In the genomic region with DNA sequence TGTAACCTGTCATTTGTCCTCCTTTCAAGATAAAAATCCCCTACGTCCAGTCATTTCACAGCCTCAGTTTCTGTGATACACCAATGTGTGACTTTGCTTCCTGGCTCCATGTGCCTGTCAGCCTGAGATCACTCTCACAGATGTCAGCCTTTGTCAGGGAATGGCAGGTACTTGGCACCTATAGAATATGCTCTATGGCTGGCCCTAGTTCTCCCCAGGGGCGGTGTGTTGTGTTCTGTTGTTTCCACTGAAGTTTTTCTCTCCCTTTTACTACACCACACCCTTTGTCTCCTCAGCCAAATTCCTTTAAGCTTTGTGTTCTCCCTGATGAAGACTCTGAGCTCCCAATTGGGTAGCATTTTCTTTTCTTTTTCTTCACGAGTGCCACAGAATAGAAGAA, we compare ENCODE assay signal across 21 cellular contexts.
DNase-seq lines count a peak whose midpoint lies in the region; TF ChIP-seq lines count a peak whose summit lies in the region.
"Had no signal": no experiment of that assay in that cellular context is flagged by ENCODE, and none has a peak within 500 bp of the region (broad histone marks: within the 10 kb centered on the region; RNA-seq: fewer than 3 reads in every experiment).

No MANE protein-coding gene starts in this region.

- peak overlapping the region; percentile 51 for H3K4me3 Mint-ChIP-seq in endodermal cell
- peak overlapping the region; percentile 24 for H3K4me3 Mint-ChIP-seq in neural crest cell
- H3K4me3 Mint-ChIP-seq: activated CD8-positive, alpha-beta memory T cell treated with anti-CD3 and anti-CD28 coated beads, Interleukin-2, amount 10 ng/mL, durations not matched to agents 7 days and 5 days; CD4-positive, CD25-positive, alpha-beta regulatory T cell; immature natural killer cell had no signal

- no peak for TF ChIP-seq CTCF in endodermal cell (conservative IDR thresholded peaks at IDR 0.05)
- no peak for TF ChIP-seq CTCF in neural crest cell (conservative IDR thresholded peaks at IDR 0.05)

- H4K20me1 ChIP-seq in BLaER1 treated with 17β-estradiol and CSF1 and Interleukin-3, amounts not matched to agents 10 nM and 100 nM, result peaks cover 0 to 5% (median 0%) of the 10 kb centered on the region in 11 experiments; a peak in 2 of 22 replicates

- peak; percentile 88 for DNase-seq in endodermal cell
- no peak for DNase-seq in neural crest cell (ENCODE audit: low read depth, low spot score)
- no peak for DNase-seq in NCI-H82 treated with DMSO at 0.1 percent for 48 hours (lab: John Stamatoyannopoulos, UW; ENCODE audit: unreplicated experiment)
- DNase-seq in GDM1 (lab: John Stamatoyannopoulos, UW), result no peak
- DNase-seq in NCI-H1105 treated with DMSO at 0.1 percent for 48 hours (lab: John Stamatoyannopoulos, UW), result no peak
- no peak for DNase-seq in activated CD4-positive, alpha-beta T cell treated with anti-CD3 and anti-CD28 coated beads for 4 hours
- DNase-seq: activated CD4-positive, CD25-positive, alpha-beta regulatory T cell treated with anti-CD3 and anti-CD28 coated beads, Interleukin-2, amount 50 U/mL, for 72 hours; activated CD8-positive, alpha-beta memory T cell treated with anti-CD3 and anti-CD28 coated beads, Interleukin-2, amount 10 ng/mL, durations not matched to agents 7 days and 5 days; CD4-positive, CD25-positive, alpha-beta regulatory T cell; DMS53; immature natural killer cell; NCI-H1105; NCI-H2171 treated with DMSO at 0.1 percent for 48 hours; NCI-H82; stimulated activated CD4-positive, alpha-beta T cell treated with anti-CD3 and anti-CD28 coated beads, Interleukin-1b, Interleukin-23, amount 100 ng/mL, for 48 hours; T1000 had no signal

- H3K4me2 ChIP-seq in BLaER1 treated with 17β-estradiol and CSF1 and Interleukin-3, amounts not matched to agents 10 nM and 100 nM, result peak overlapping the region in 7 of 11 experiments; percentile 29 to 90 (median 83); a peak in 12 of 22 replicates
- H3K4me2 ChIP-seq: KMS-11 had no signal

- peaks cover 0 to 18% (median 15%) of the 10 kb centered on the region in 11 experiments; a peak in 18 of 22 replicates for H3K9me3 ChIP-seq in BLaER1 treated with 17β-estradiol and CSF1 and Interleukin-3, amounts not matched to agents 10 nM and 100 nM (replicated peaks in 1 of 11)
- H3K9me3 ChIP-seq in HUES48 (ENCODE audit: control insufficient read depth, insufficient read depth, low read length) (no peaks in the 10 kb centered on the region), endodermal cell (ENCODE audit: control insufficient read depth, low read length) (peaks cover 8% of the 10 kb centered on the region)
- H3K9me3 ChIP-seq: ascending aorta, right atrium auricular region had no signal

- H3K4me1 ChIP-seq in BLaER1 treated with 17β-estradiol and CSF1 and Interleukin-3, amounts not matched to agents 10 nM and 100 nM, result peaks cover 11 to 58% (median 43%) of the 10 kb centered on the region in 10 experiments; a peak in 19 of 20 replicates
- H3K4me1 ChIP-seq in HUES48 (ENCODE audit: control insufficient read depth, insufficient read depth, low read length) (peaks cover 9% of the 10 kb centered on the region), endodermal cell (ENCODE audit: control insufficient read depth, insufficient read depth, low read length) (peaks cover 9% of the 10 kb centered on the region)
- H3K4me1 ChIP-seq: right atrium auricular region had no signal

- H3K36me3 ChIP-seq in BLaER1 treated with 17β-estradiol and CSF1 and Interleukin-3, amounts not matched to agents 10 nM and 100 nM, result peaks cover 0 to 67% (median 0%) of the 10 kb centered on the region in 11 experiments; a peak in 4 of 22 replicates
- H3K36me3 ChIP-seq in HUES48 (ENCODE audit: control insufficient read depth, insufficient read depth, low read length) (no peaks in the 10 kb centered on the region), endodermal cell (ENCODE audit: control insufficient read depth, insufficient read depth, low read length) (no peaks in the 10 kb centered on the region)

- 36 to 61% methylated on average over 2 to 3 of the region's 3 CpGs for WGBS in endodermal cell (ENCODE audit: insufficient coverage in 1 of 2, insufficient read length in 1 of 2), 2 experiments

- no peaks in the 10 kb centered on the region for H3K27me3 ChIP-seq in BLaER1 treated with 17β-estradiol and CSF1 and Interleukin-3, amounts not matched to agents 10 nM and 100 nM
- H3K27me3 ChIP-seq in HUES48 (ENCODE audit: control insufficient read depth, insufficient read depth, low read length), result peaks cover 36% of the 10 kb centered on the region
- peaks cover 15% of the 10 kb centered on the region for H3K27me3 ChIP-seq in endodermal cell (ENCODE audit: control insufficient read depth, insufficient read depth, low read length, poor library complexity, severe bottlenecking)
- H3K27me3 ChIP-seq: ascending aorta, right atrium auricular region had no signal

- H3K4me1 Mint-ChIP-seq in endodermal cell, result peaks cover 21% of the 10 kb centered on the region
- peaks cover 39% of the 10 kb centered on the region for H3K4me1 Mint-ChIP-seq in neural crest cell
- H3K4me1 Mint-ChIP-seq: activated CD8-positive, alpha-beta memory T cell treated with anti-CD3 and anti-CD28 coated beads, Interleukin-2, amount 10 ng/mL, durations not matched to agents 7 days and 5 days; immature natural killer cell had no signal

- peak overlapping the region; percentile 59 for H3K27ac Mint-ChIP-seq in endodermal cell
- H3K27ac Mint-ChIP-seq in neural crest cell (ENCODE audit: unreplicated experiment), result peak overlapping the region; percentile 20
- H3K27ac Mint-ChIP-seq: activated CD8-positive, alpha-beta memory T cell treated with anti-CD3 and anti-CD28 coated beads, Interleukin-2, amount 10 ng/mL, durations not matched to agents 7 days and 5 days; CD4-positive, CD25-positive, alpha-beta regulatory T cell; immature natural killer cell had no signal

- no peaks in the 10 kb centered on the region for H3K9me3 Mint-ChIP-seq in endodermal cell
- H3K9me3 Mint-ChIP-seq in neural crest cell, result peaks cover 6% of the 10 kb centered on the region
- H3K9me3 Mint-ChIP-seq: immature natural killer cell had no signal

- H3K4me3 ChIP-seq in BLaER1 treated with 17β-estradiol and CSF1 and Interleukin-3, amounts not matched to agents 10 nM and 100 nM, result no peak overlapping the region
- peak overlapping the region; percentile 48 for H3K4me3 ChIP-seq in HUES48 (ENCODE audit: low read depth, low read length)
- H3K4me3 ChIP-seq in endodermal cell (ENCODE audit: low read length), result peak overlapping the region; percentile 72

- H3K27me3 Mint-ChIP-seq in endodermal cell (ENCODE audit: insufficient read depth) (peaks cover 40% of the 10 kb centered on the region), neural crest cell (ENCODE audit: low read depth) (peaks cover 39% of the 10 kb centered on the region)
- H3K27me3 Mint-ChIP-seq: activated CD8-positive, alpha-beta memory T cell treated with anti-CD3 and anti-CD28 coated beads, Interleukin-2, amount 10 ng/mL, durations not matched to agents 7 days and 5 days had no signal

- no peaks in the 10 kb centered on the region for H3K36me3 Mint-ChIP-seq in endodermal cell (ENCODE audit: low read depth)
- no peaks in the 10 kb centered on the region for H3K36me3 Mint-ChIP-seq in neural crest cell (ENCODE audit: low read depth)
- H3K36me3 Mint-ChIP-seq: immature natural killer cell had no signal

- H3K9ac ChIP-seq in BLaER1 treated with 17β-estradiol and CSF1 and Interleukin-3, amounts not matched to agents 10 nM and 100 nM, result no peak overlapping the region
- H3K9ac ChIP-seq in HUES48 (ENCODE audit: low read depth, low read length) (no peak overlapping the region), endodermal cell (ENCODE audit: extremely low read depth, low read length, poor library complexity, severe bottlenecking) (no peak overlapping the region)
- H3K9ac ChIP-seq: KMS-11 had no signal

- no peak overlapping the region for H3K27ac ChIP-seq in BLaER1 treated with 17β-estradiol and CSF1 and Interleukin-3, amounts not matched to agents 10 nM and 100 nM
- H3K27ac ChIP-seq in HUES48 (ENCODE audit: low read depth, low read length), result no peak overlapping the region
- H3K27ac ChIP-seq in endodermal cell (ENCODE audit: low read depth, low read length), result no peak overlapping the region
- H3K27ac ChIP-seq: ascending aorta, KMS-11, right atrium auricular region had no signal

Comparison
In these comparisons a context has a peak if more than half of its experiments do, and no peak if none do; other contexts are left out.
1. H3K4me3 ChIP-seq: peak in HUES48 (single experiment) and endodermal cell (single experiment); none in BLaER1 treated with 17β-estradiol and CSF1 and Interleukin-3, amounts not matched to agents 10 nM and 100 nM (0 of 10).